In the genomic region with DNA sequence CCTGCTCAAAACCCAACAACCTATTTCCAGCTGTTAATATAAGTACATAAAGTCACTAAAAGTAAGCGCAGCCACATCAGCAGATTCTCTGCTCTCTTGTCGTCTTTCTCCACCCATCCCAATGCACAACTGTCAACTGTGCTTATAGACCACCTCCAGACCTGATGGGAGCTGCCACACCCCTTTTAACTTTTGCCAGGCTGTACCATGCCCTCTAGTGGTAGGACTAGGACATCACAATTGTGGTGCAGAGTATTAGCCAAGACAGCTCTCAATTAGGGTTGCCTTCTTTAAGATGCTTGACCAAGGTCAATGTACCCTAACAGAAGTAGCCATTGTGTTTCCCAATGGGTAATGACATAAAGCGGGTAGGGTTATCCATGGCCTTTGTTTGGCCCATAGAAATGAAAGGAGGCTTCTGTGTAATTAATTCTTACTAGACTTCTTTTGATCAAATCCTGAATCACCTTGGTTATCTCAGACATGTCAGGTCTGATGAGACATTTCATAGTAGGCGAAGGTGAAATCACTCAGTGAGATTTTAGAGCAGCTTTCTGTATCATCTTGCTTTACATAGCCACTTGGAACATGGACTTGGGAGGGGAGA, we compare ENCODE assay signal across 8 cellular contexts.
DNase-seq lines count a peak whose midpoint lies in the region; ATAC-seq, FAIRE-seq and TF ChIP-seq lines count a peak whose summit lies in the region.

No MANE protein-coding gene starts in this region.

- 0 out of 2 replicates have a peak, but pooled peaks cover 3% of the 10 kb centered on the region for H4K20me1 ChIP-seq in Karpas-422 (ENCODE audit: insufficient read depth, low read depth, low read length)
- H4K20me1 ChIP-seq in PC-3 (ENCODE audit: low read length), result no peaks in the 10 kb centered on the region

- H3K79me2 ChIP-seq in Karpas-422 (ENCODE audit: low read length), result no peaks in the 10 kb centered on the region
- H3K79me2 ChIP-seq in PC-3 (ENCODE audit: low read length), result no peaks in the 10 kb centered on the region

- no peaks in the 10 kb centered on the region for H3K27me3 Mint-ChIP-seq in activated naive CD4-positive, alpha-beta T cell treated with anti-CD3 and anti-CD28 coated beads, Interleukin-2, amount 10 ng/mL, durations not matched to agents 7 days and 5 days

- no peaks in the 10 kb centered on the region for H3K9me3 Mint-ChIP-seq in activated naive CD4-positive, alpha-beta T cell treated with anti-CD3 and anti-CD28 coated beads, Interleukin-2, amount 10 ng/mL, durations not matched to agents 7 days and 5 days

- no peaks in the 10 kb centered on the region for H3K4me1 ChIP-seq in Karpas-422 (ENCODE audit: low read length)
- no peaks in the 10 kb centered on the region for H3K4me1 ChIP-seq in PC-3 (ENCODE audit: insufficient read depth, low read length)
- H3K4me1 ChIP-seq in heart left ventricle, result peaks cover 0 to 6% (median 0%) of the 10 kb centered on the region in 12 donors

- H3K27ac ChIP-seq in Karpas-422 (ENCODE audit: low read length), result no peak overlapping the region
- no peak overlapping the region for H3K27ac ChIP-seq in PC-3 (ENCODE audit: low read length)
- no peak overlapping the region for H3K27ac ChIP-seq in heart left ventricle

- H3F3A ChIP-seq in PC-3 (ENCODE audit: low read length, unreplicated experiment), result no peaks in the 10 kb centered on the region

- peak; percentile 95 for TF ChIP-seq CTCF in PC-3 (conservative IDR thresholded peaks at IDR 0.05; ENCODE audit: low read depth, low read length)
- peak; percentile 82 to 94 (median 88) for TF ChIP-seq CTCF in heart left ventricle (IDR thresholded peaks at IDR 0.05)
- peak; percentile 96 for TF ChIP-seq CTCF in retinal pigment epithelial cell (conservative IDR thresholded peaks at IDR 0.05; ENCODE audit: low read depth, low read length)

- H3K9me2 ChIP-seq in Karpas-422 (replicated peaks; ENCODE audit: insufficient read depth, low read length) (no peaks in the 10 kb centered on the region), PC-3 (replicated peaks; ENCODE audit: low read length) (no peaks in the 10 kb centered on the region)

- intact Hi-C loops in PC-3 (cut with micrococcal nuclease), result loop anchor here (1.0 kb wide), 3 partner anchors 43 to 286 kb away; no protein-coding TSS in a partner anchor
- intact Hi-C loops in heart left ventricle (cut with DNase I), result loop anchor here (1.0 to 10.0 kb wide), 10 partner anchors 49 to 285 kb away; a partner anchor contains a TSS

- ATAC-seq in PC-3 (peak; percentile 96), heart left ventricle (peak; percentile 62 to 89 (median 84))

- CTCF ChIA-PET in PC-3 (lab: Charles Lee), result interaction anchor here (0.6 to 2.1 kb wide), 7 partner anchors 11 to 940 kb away, joined by 3 to 10 read pairs (median 8); no protein-coding TSS in a partner anchor
- CTCF ChIA-PET in activated naive CD4-positive, alpha-beta T cell treated with anti-CD3 and anti-CD28 coated beads, Interleukin-2, amount 10 ng/mL, durations not matched to agents 7 days and 5 days (lab: Charles Lee), result interaction anchor here (0.7 to 2.8 kb wide), 25 partner anchors 9 to 999 kb away, joined by 3 to 15 read pairs (median 4); no protein-coding TSS in a partner anchor

- TF ChIP-seq POLR2A in H54 (IDR thresholded peaks at IDR 0.05; ENCODE audit: low read depth, low read length), result no peak
- TF ChIP-seq POLR2A in heart left ventricle (IDR thresholded peaks at IDR 0.05), result no peak

- H3K4me3 ChIP-seq in Karpas-422 (ENCODE audit: low read length), result no peak overlapping the region
- no peak overlapping the region for H3K4me3 ChIP-seq in PC-3 (ENCODE audit: low read length)
- H3K4me3 ChIP-seq in heart left ventricle, result no peak overlapping the region
- no peak overlapping the region for H3K4me3 ChIP-seq in retinal pigment epithelial cell (ENCODE audit: low read length)

- peak; percentile 80 for DNase-seq in NCI-H510A treated with DMSO at 0.1 percent for 48 hours (lab: John Stamatoyannopoulos, UW)
- DNase-seq in NCI-H510A (lab: John Stamatoyannopoulos, UW), result no peak
- peak; percentile 57 for DNase-seq in H54 (ENCODE audit: insufficient read length, low spot score)
- DNase-seq in Karpas-422, result peak; percentile 88
- peak; percentile 73 for DNase-seq in PC-3
- DNase-seq in activated naive CD4-positive, alpha-beta T cell treated with anti-CD3 and anti-CD28 coated beads, Interleukin-2, amount 10 ng/mL, durations not matched to agents 7 days and 5 days, result peak; percentile 48
- DNase-seq in heart left ventricle, result peak in 3 of 5 donors; percentile 35 to 43 (median 42)
- DNase-seq in retinal pigment epithelial cell (ENCODE audit: low read depth), result peak; percentile 15

- H3K9me3 ChIP-seq in Karpas-422 (ENCODE audit: low read length) (no peaks in the 10 kb centered on the region), PC-3 (ENCODE audit: low read length) (no peaks in the 10 kb centered on the region), heart left ventricle (no peaks in the 10 kb centered on the region)

- WGBS in heart left ventricle, 4 donors, result 46 to 53% (median 49%) methylated on average over 4 of the region's 4 CpGs

- no peak overlapping the region for H2AFZ ChIP-seq in Karpas-422 (ENCODE audit: low read length)
- no peak overlapping the region for H2AFZ ChIP-seq in PC-3 (ENCODE audit: low read length)

- H3K27ac Mint-ChIP-seq in activated naive CD4-positive, alpha-beta T cell treated with anti-CD3 and anti-CD28 coated beads, Interleukin-2, amount 10 ng/mL, durations not matched to agents 7 days and 5 days, result no peak overlapping the region

- BruUV-seq in PC-3 (replicated peaks; lab: Mats Ljungman, UMichigan), result no TSS peak

- POLR2A ChIA-PET in PC-3 (lab: Charles Lee; ENCODE audit: unreplicated experiment), result no interaction called here

- H3K9ac ChIP-seq in Karpas-422 (ENCODE audit: low read length) (no peak overlapping the region), PC-3 (ENCODE audit: low read length) (no peak overlapping the region)

- no peak overlapping the region for H3K4me3 Mint-ChIP-seq in activated naive CD4-positive, alpha-beta T cell treated with anti-CD3 and anti-CD28 coated beads, Interleukin-2, amount 10 ng/mL, durations not matched to agents 7 days and 5 days

- no peaks in the 10 kb centered on the region for H3K27me3 ChIP-seq in Karpas-422 (ENCODE audit: low read length)
- no peaks in the 10 kb centered on the region for H3K27me3 ChIP-seq in PC-3 (ENCODE audit: low read length)
- no peaks in the 10 kb centered on the region for H3K27me3 ChIP-seq in heart left ventricle

- H3K4me1 Mint-ChIP-seq in activated naive CD4-positive, alpha-beta T cell treated with anti-CD3 and anti-CD28 coated beads, Interleukin-2, amount 10 ng/mL, durations not matched to agents 7 days and 5 days, result no peaks in the 10 kb centered on the region

- peak; percentile 84 for FAIRE-seq in H54 (lab: Jason Lieb, UNC)

- H3K4me2 ChIP-seq in Karpas-422 (ENCODE audit: low read depth, low read length, poor library complexity, severe bottlenecking), result no peak overlapping the region
- H3K4me2 ChIP-seq in PC-3 (ENCODE audit: low read length), result no peak overlapping the region

- no peaks in the 10 kb centered on the region for H3K36me3 Mint-ChIP-seq in activated naive CD4-positive, alpha-beta T cell treated with anti-CD3 and anti-CD28 coated beads, Interleukin-2, amount 10 ng/mL, durations not matched to agents 7 days and 5 days

- H3K36me3 ChIP-seq in Karpas-422 (ENCODE audit: insufficient read depth, low read length) (peaks cover 23% of the 10 kb centered on the region; the same call in 1 of the 2 replicates), PC-3 (ENCODE audit: low read depth, low read length) (no peaks in the 10 kb centered on the region; the same call in 1 of the 2 replicates), heart left ventricle (peaks cover 0 to 53% (median 7%) of the 10 kb centered on the region in 9 donors)
